In genomic region chr2:238285653-238286082, GRCh38 we compare ENCODE assay signal across 8 cellular contexts. TPM values are rescaled to one million over a fixed set of nuclear protein-coding genes. Genes with fewer than 3 reads are reported as not detected.
A peak's percentile ranks its signal among the peaks of the same experiment; 100 is the strongest.
DNase-seq lines count a peak whose midpoint lies in the region; ATAC-seq and TF ChIP-seq lines count a peak whose summit lies in the region.
"Had no signal": no experiment of that assay in that cellular context is flagged by ENCODE, and none has a peak within 500 bp of the region (broad histone marks: within the 10 kb centered on the region; RNA-seq: fewer than 3 reads in every experiment).

No MANE protein-coding gene starts in this region.

- intact Hi-C loops in natural killer cell (cut with micrococcal nuclease): loop anchor here (5.0 to 10.0 kb wide), 2 partner anchors 43 to 321 kb away; partner anchors contain the start of genes HES6 and UBE2F

- no peaks in the 10 kb centered on the region for H3K9me3 Mint-ChIP-seq in natural killer cell
- H3K9me3 Mint-ChIP-seq: T-helper 1 cell treated with Interleukin-12 subunit alpha and Interleukin-12 subunit beta and Interleukin-4 antibody, amounts not matched to agents 30 μg/mL and 1 μg/mL, for 36 hours had no signal

- no peak for ATAC-seq in natural killer cell

- no peaks in the 10 kb centered on the region for H3K27me3 Mint-ChIP-seq in natural killer cell (ENCODE audit: low read depth in 2 of 2)

- peak; percentile 96 for DNase-seq in LHCN-M2 (ENCODE audit: low read depth)
- peak; percentile 52 for DNase-seq in brain pericyte (ENCODE audit: low read depth, low spot score)
- DNase-seq in kidney glomerular epithelial cell (lab: John Stamatoyannopoulos, UW): peak; percentile 89
- DNase-seq in superior temporal gyrus (ENCODE audit: extremely low spot score): peak; percentile 49
- DNase-seq in Kasumi-1 (lab: John Stamatoyannopoulos, UW): no peak
- no peak for DNase-seq in effector CD8-positive, alpha-beta T cell (lab: John Stamatoyannopoulos, UW)
- no peak for DNase-seq in natural killer cell

- peaks cover 54 to 59% of the 10 kb centered on the region in 2 donors for H3K4me1 Mint-ChIP-seq in natural killer cell

- H3K4me3 Mint-ChIP-seq in natural killer cell: no peak overlapping the region
- H3K4me3 Mint-ChIP-seq: T-helper 1 cell treated with Interleukin-12 subunit alpha and Interleukin-12 subunit beta and Interleukin-4 antibody, amounts not matched to agents 30 μg/mL and 1 μg/mL, for 36 hours had no signal

- peak overlapping the region in 1 of 2 donors; percentile 98 for H3K27ac Mint-ChIP-seq in natural killer cell
- H3K27ac Mint-ChIP-seq: T-helper 1 cell treated with Interleukin-12 subunit alpha and Interleukin-12 subunit beta and Interleukin-4 antibody, amounts not matched to agents 30 μg/mL and 1 μg/mL, for 36 hours had no signal

- TF ChIP-seq CTCF in natural killer cell (IDR thresholded peaks at IDR 0.05): no peak

- no peaks in the 10 kb centered on the region for H3K36me3 Mint-ChIP-seq in natural killer cell

RNA-seq across cellular contexts. Expression of gene PER2, which starts 2.7 kb away (rescaled TPM):
- total RNA-seq in LHCN-M2 (2014; rRNA removed) (3.4 and 3.9 TPM in 2 replicates), natural killer cell (10 to 100 TPM; 26.3 to 32.9 (median 32.6) TPM)
- polyA plus RNA-seq in LHCN-M2 (2012): 0.83 TPM

RNA-seq across cellular contexts. Expression of gene TRAF3IP1, which starts 34.6 kb away (rescaled TPM):
- 8.3 and 8.5 TPM in 2 replicates for total RNA-seq in LHCN-M2 (2014; rRNA removed)
- 10.5 TPM for polyA plus RNA-seq in LHCN-M2 (2012)
- 10 to 100 TPM in 2 of 3 donors, 1 to 10 TPM in 1; 9.7 to 11.9 (median 11.3) TPM for total RNA-seq in natural killer cell

RNA-seq across cellular contexts. Expression of gene HES6, which starts 45.8 kb away (rescaled TPM):
- total RNA-seq in LHCN-M2 (2014; rRNA removed): 13.1 and 21.9 TPM in 2 replicates
- 15.6 TPM for polyA plus RNA-seq in LHCN-M2 (2012)
- total RNA-seq in natural killer cell: 10 to 100 TPM; 11.3 to 15.4 (median 13.5) TPM

Comparison
In these comparisons a context has a peak if more than half of its experiments do, and no peak if none do; other contexts are left out.
1. DNase-seq: peak in LHCN-M2 (single experiment), brain pericyte (single experiment), kidney glomerular epithelial cell (single experiment) and superior temporal gyrus (single experiment); none in Kasumi-1 (0 of 2), effector CD8-positive, alpha-beta T cell (single experiment) and natural killer cell (single experiment).